16 cellular contexts compared by ENCODE assay signal in genomic region chr4:151574968-151575367, GRCh38.
DNase-seq lines count a peak whose midpoint lies in the region; ATAC-seq and TF ChIP-seq lines count a peak whose summit lies in the region.
"Had no signal": no experiment of that assay in that cellular context is flagged by ENCODE, and none has a peak within 500 bp of the region (broad histone marks: within the 10 kb centered on the region; RNA-seq: fewer than 3 reads in every experiment).

No MANE protein-coding gene starts in this region.

- H3K4me1 ChIP-seq in GM23338 (ENCODE audit: insufficient read depth), result no peaks in the 10 kb centered on the region
- peaks cover 20% of the 10 kb centered on the region for H3K4me1 ChIP-seq in foreskin keratinocyte
- peaks cover 10% of the 10 kb centered on the region for H3K4me1 ChIP-seq in psoas muscle
- peaks cover 18% of the 10 kb centered on the region for H3K4me1 ChIP-seq in suprapubic skin
- no peaks in the 10 kb centered on the region for H3K4me1 ChIP-seq in tibial nerve

- no peak overlapping the region for H2AFZ ChIP-seq in GM23338
- H2AFZ ChIP-seq: GM23248 had no signal

- H3K27ac ChIP-seq in GM23338 (ENCODE audit: low read depth), result no peak overlapping the region
- peak overlapping the region; percentile 52 for H3K27ac ChIP-seq in foreskin keratinocyte
- H3K27ac ChIP-seq in psoas muscle, result peak overlapping the region; percentile 24
- peak overlapping the region; percentile 68 for H3K27ac ChIP-seq in suprapubic skin
- no peak overlapping the region for H3K27ac ChIP-seq in tibial nerve
- H3K27ac ChIP-seq: 22Rv1, GM23248 had no signal

- H3K27me3 Mint-ChIP-seq in GM23338 (ENCODE audit: insufficient read depth, low read depth, poor library complexity), result peaks cover 5% of the 10 kb centered on the region
- peaks cover 19 to 20% of the 10 kb centered on the region in 2 donors for H3K27me3 Mint-ChIP-seq in natural killer cell treated with Interleukin-12 subunit alpha and Interleukin-12 subunit beta and Interleukin-15 and Interleukin-18, amount 100 ng/mL, for 72 hours
- peaks cover 2% of the 10 kb centered on the region for H3K27me3 Mint-ChIP-seq in activated T-helper 2 cell treated with anti-CD3 and anti-CD28 coated beads, Interferon-gamma antibody, Interleukin-2, Interleukin-4, amounts not matched to agents 10 μg/mL and 5 μg/mL and 100 μg/mL, durations not matched to agents 14 hours and 24 hours and 36 hours (ENCODE audit: low read depth)

- H3K9me3 Mint-ChIP-seq in GM23338, result no peaks in the 10 kb centered on the region
- H3K9me3 Mint-ChIP-seq in natural killer cell treated with Interleukin-12 subunit alpha and Interleukin-12 subunit beta and Interleukin-15 and Interleukin-18, amount 100 ng/mL, for 72 hours, result no peaks in the 10 kb centered on the region
- H3K9me3 Mint-ChIP-seq in activated T-helper 2 cell treated with anti-CD3 and anti-CD28 coated beads, Interferon-gamma antibody, Interleukin-2, Interleukin-4, amounts not matched to agents 10 μg/mL and 5 μg/mL and 100 μg/mL, durations not matched to agents 14 hours and 24 hours and 36 hours, result no peaks in the 10 kb centered on the region
- H3K9me3 Mint-ChIP-seq: CD8-positive, alpha-beta T cell had no signal

- intact Hi-C loops in psoas muscle (cut with DNase I), result loop anchor here in 1 of 2 donors (5.0 kb wide), 1 partner anchor 62 kb away; no protein-coding TSS in a partner anchor
- intact Hi-C loops in activated T-helper 2 cell treated with anti-CD3 and anti-CD28 coated beads, Interferon-gamma antibody, Interleukin-2, Interleukin-4, amounts not matched to agents 10 μg/mL and 5 μg/mL and 100 μg/mL, durations not matched to agents 14 hours and 24 hours and 36 hours (cut with micrococcal nuclease), result no loop called here

- H3K4me3 Mint-ChIP-seq in GM23338, result no peak overlapping the region
- H3K4me3 Mint-ChIP-seq in natural killer cell treated with Interleukin-12 subunit alpha and Interleukin-12 subunit beta and Interleukin-15 and Interleukin-18, amount 100 ng/mL, for 72 hours, result no peak overlapping the region
- no peak overlapping the region for H3K4me3 Mint-ChIP-seq in activated T-helper 2 cell treated with anti-CD3 and anti-CD28 coated beads, Interferon-gamma antibody, Interleukin-2, Interleukin-4, amounts not matched to agents 10 μg/mL and 5 μg/mL and 100 μg/mL, durations not matched to agents 14 hours and 24 hours and 36 hours (ENCODE audit: low read depth)
- H3K4me3 Mint-ChIP-seq: CD14-positive monocyte; CD8-positive, alpha-beta T cell had no signal

- H3K79me2 ChIP-seq in GM23338 (replicated peaks; ENCODE audit: insufficient read depth), result peaks cover 9% of the 10 kb centered on the region

- H3K27ac Mint-ChIP-seq in GM23338, result peak overlapping the region; percentile 71; the same call in 1 of the 2 replicates
- H3K27ac Mint-ChIP-seq in natural killer cell treated with Interleukin-12 subunit alpha and Interleukin-12 subunit beta and Interleukin-15 and Interleukin-18, amount 100 ng/mL, for 72 hours, result no peak overlapping the region
- H3K27ac Mint-ChIP-seq in activated T-helper 2 cell treated with anti-CD3 and anti-CD28 coated beads, Interferon-gamma antibody, Interleukin-2, Interleukin-4, amounts not matched to agents 10 μg/mL and 5 μg/mL and 100 μg/mL, durations not matched to agents 14 hours and 24 hours and 36 hours, result no peak overlapping the region
- H3K27ac Mint-ChIP-seq: CD14-positive monocyte; CD8-positive, alpha-beta T cell had no signal

- DNase-seq in GM23338 (ENCODE audit: low spot score), result no peak
- DNase-seq in foreskin keratinocyte, result no peak
- DNase-seq in psoas muscle, result no peak
- DNase-seq in suprapubic skin (ENCODE audit: low spot score in 2 of 2), result no peak
- no peak for DNase-seq in tibial nerve (ENCODE audit: low spot score in 2 of 2)
- no peak for DNase-seq in natural killer cell treated with Interleukin-12 subunit alpha and Interleukin-12 subunit beta and Interleukin-15 and Interleukin-18, amount 100 ng/mL, for 72 hours (ENCODE audit: low spot score)
- DNase-seq in activated T-helper 2 cell treated with anti-CD3 and anti-CD28 coated beads, Interferon-gamma antibody, Interleukin-2, Interleukin-4, amounts not matched to agents 10 μg/mL and 5 μg/mL and 100 μg/mL, durations not matched to agents 14 hours and 24 hours and 36 hours (ENCODE audit: low spot score), result no peak
- DNase-seq: CD8-positive, alpha-beta T cell; COR-L47; DMS153; DMS79 treated with DMSO at 0.1 percent for 48 hours; EL; H7 had no signal

- no peak for TF ChIP-seq CTCF in GM23338 (conservative IDR thresholded peaks at IDR 0.05; ENCODE audit: low read depth in 2 of 2)
- no peak for TF ChIP-seq CTCF in foreskin keratinocyte (conservative IDR thresholded peaks at IDR 0.05)
- no peak for TF ChIP-seq CTCF in psoas muscle (IDR thresholded peaks at IDR 0.05)
- TF ChIP-seq CTCF in suprapubic skin (IDR thresholded peaks at IDR 0.05), result no peak
- TF ChIP-seq CTCF in tibial nerve (IDR thresholded peaks at IDR 0.05), result no peak

- H3K36me3 Mint-ChIP-seq in GM23338 (ENCODE audit: low read depth), result peaks cover 9% of the 10 kb centered on the region; the same call in 2 of the 3 replicates
- no peaks in the 10 kb centered on the region for H3K36me3 Mint-ChIP-seq in natural killer cell treated with Interleukin-12 subunit alpha and Interleukin-12 subunit beta and Interleukin-15 and Interleukin-18, amount 100 ng/mL, for 72 hours
- no peaks in the 10 kb centered on the region for H3K36me3 Mint-ChIP-seq in activated T-helper 2 cell treated with anti-CD3 and anti-CD28 coated beads, Interferon-gamma antibody, Interleukin-2, Interleukin-4, amounts not matched to agents 10 μg/mL and 5 μg/mL and 100 μg/mL, durations not matched to agents 14 hours and 24 hours and 36 hours (ENCODE audit: low read depth)
- H3K36me3 Mint-ChIP-seq: CD14-positive monocyte; CD8-positive, alpha-beta T cell had no signal

- TF ChIP-seq POLR2A in suprapubic skin (IDR thresholded peaks at IDR 0.05) (no peak), tibial nerve (IDR thresholded peaks at IDR 0.05) (no peak)

- no peaks in the 10 kb centered on the region; the same call in 1 of the 2 replicates for H4K20me1 ChIP-seq in GM23338 (replicated peaks; ENCODE audit: insufficient read depth)

- no peak overlapping the region for H3K4me2 ChIP-seq in GM23338

- no peaks in the 10 kb centered on the region for H3K27me3 ChIP-seq in GM23338 (ENCODE audit: insufficient read depth)
- no peaks in the 10 kb centered on the region for H3K27me3 ChIP-seq in foreskin keratinocyte
- H3K27me3 ChIP-seq in psoas muscle (ENCODE audit: insufficient read depth in 3 of 3, low read length in 2 of 3), result no peaks in the 10 kb centered on the region
- no peaks in the 10 kb centered on the region for H3K27me3 ChIP-seq in suprapubic skin
- no peaks in the 10 kb centered on the region for H3K27me3 ChIP-seq in tibial nerve

- no peak for TF ChIP-seq EP300 in suprapubic skin (IDR thresholded peaks at IDR 0.05)
- no peak for TF ChIP-seq EP300 in tibial nerve (IDR thresholded peaks at IDR 0.05)

- no peaks in the 10 kb centered on the region for H3F3A ChIP-seq in GM23338 (replicated peaks; ENCODE audit: low read depth)

- H3K4me1 Mint-ChIP-seq in GM23338, result peaks cover 3% of the 10 kb centered on the region; the same call in 2 of the 3 replicates
- H3K4me1 Mint-ChIP-seq in natural killer cell treated with Interleukin-12 subunit alpha and Interleukin-12 subunit beta and Interleukin-15 and Interleukin-18, amount 100 ng/mL, for 72 hours (ENCODE audit: low read depth in 2 of 2), result no peaks in the 10 kb centered on the region
- H3K4me1 Mint-ChIP-seq in activated T-helper 2 cell treated with anti-CD3 and anti-CD28 coated beads, Interferon-gamma antibody, Interleukin-2, Interleukin-4, amounts not matched to agents 10 μg/mL and 5 μg/mL and 100 μg/mL, durations not matched to agents 14 hours and 24 hours and 36 hours (ENCODE audit: low read depth), result no peaks in the 10 kb centered on the region
- H3K4me1 Mint-ChIP-seq: CD14-positive monocyte had no signal

- no peak for ATAC-seq in GM23338
- no peak for ATAC-seq in foreskin keratinocyte
- peak in 1 of 4 donors; percentile 37 for ATAC-seq in psoas muscle
- ATAC-seq in natural killer cell treated with Interleukin-12 subunit alpha and Interleukin-12 subunit beta and Interleukin-15 and Interleukin-18, amount 100 ng/mL, for 72 hours, result no peak
- ATAC-seq: CD8-positive, alpha-beta T cell had no signal

- H3K9me2 ChIP-seq in GM23338 (ENCODE audit: insufficient read depth), result peaks cover 2% of the 10 kb centered on the region; the same call in 1 of the 2 replicates

- H3K9me3 ChIP-seq in psoas muscle (no peaks in the 10 kb centered on the region), suprapubic skin (no peaks in the 10 kb centered on the region), tibial nerve (no peaks in the 10 kb centered on the region)

- 0 out of 2 replicates have a peak, but pooled peaks cover 5% of the 10 kb centered on the region for H3K36me3 ChIP-seq in GM23338 (ENCODE audit: insufficient read depth)
- no peaks in the 10 kb centered on the region for H3K36me3 ChIP-seq in psoas muscle (ENCODE audit: insufficient read depth in 1 of 2, low read depth in 1 of 2)
- no peaks in the 10 kb centered on the region for H3K36me3 ChIP-seq in suprapubic skin
- H3K36me3 ChIP-seq in tibial nerve, result peaks cover 0 to 3% (median 0%) of the 10 kb centered on the region in 3 donors

- H3K4me3 ChIP-seq in GM23338 (no peak overlapping the region), psoas muscle (no peak overlapping the region), suprapubic skin (no peak overlapping the region), tibial nerve (no peak overlapping the region)
- H3K4me3 ChIP-seq: GM23248 had no signal

TF ChIP-seq in GM23338, 12 proteins besides CTCF, POLR2A, EP300 and RAD21:
- TF ChIP-seq EZH2 (IDR thresholded peaks at IDR 0.05; ENCODE audit: low read depth, unreplicated experiment) (no peak), EZH2phosphoT487 (IDR thresholded peaks at IDR 0.05; ENCODE audit: unreplicated experiment) (no peak)

Comparison
In these comparisons a context has a peak if more than half of its experiments do, and no peak if none do; other contexts are left out.
1. H3K27ac ChIP-seq: peak in foreskin keratinocyte (single experiment), psoas muscle (single experiment) and suprapubic skin (single experiment); none in GM23338 (single experiment) and tibial nerve (0 of 4).